In genomic region chr2:240182001-240182400, GRCh38 we compare ENCODE assay signal across 15 cellular contexts. TPM values are rescaled to one million over a fixed set of nuclear protein-coding genes. Genes with fewer than 3 reads are reported as not detected.
DNase-seq lines count a peak whose midpoint lies in the region; ATAC-seq and TF ChIP-seq lines count a peak whose summit lies in the region.
"Had no signal": no experiment of that assay in that cellular context is flagged by ENCODE, and none has a peak within 500 bp of the region (broad histone marks: within the 10 kb centered on the region; RNA-seq: fewer than 3 reads in every experiment).

No MANE protein-coding gene starts in this region.

- H3K9me3 Mint-ChIP-seq in natural killer cell treated with Interleukin-12 subunit alpha and Interleukin-12 subunit beta and Interleukin-15 and Interleukin-18, amount 100 ng/mL, for 72 hours = no peaks in the 10 kb centered on the region
- H3K9me3 Mint-ChIP-seq in natural killer cell (no peaks in the 10 kb centered on the region), endodermal cell (peaks cover 8% of the 10 kb centered on the region)
- H3K9me3 Mint-ChIP-seq: CD8-positive, alpha-beta T cell had no signal

- H3K4me3 ChIP-seq in endodermal cell (ENCODE audit: low read length) (no peak overlapping the region), aorta (ENCODE audit: low read length in 2 of 2) (no peak overlapping the region)
- H3K4me3 ChIP-seq: GM23248 had no signal

- no peak for ATAC-seq in natural killer cell treated with Interleukin-12 subunit alpha and Interleukin-12 subunit beta and Interleukin-15 and Interleukin-18, amount 100 ng/mL, for 72 hours
- no peak for ATAC-seq in natural killer cell
- no peak for ATAC-seq in aorta (ENCODE audit: low FRiP score)
- ATAC-seq in HG03039 (IDR thresholded peaks at IDR 0.05; ENCODE audit: unreplicated experiment) = no peak
- ATAC-seq in GM18505 (IDR thresholded peaks at IDR 0.05; ENCODE audit: unreplicated experiment) = no peak
- ATAC-seq: CD8-positive, alpha-beta T cell; HCT116 had no signal

- peak; percentile 26 for DNase-seq in natural killer cell treated with Interleukin-12 subunit alpha and Interleukin-12 subunit beta and Interleukin-15 and Interleukin-18, amount 100 ng/mL, for 72 hours (ENCODE audit: low spot score)
- DNase-seq in natural killer cell = no peak
- peak; percentile 27 for DNase-seq in endodermal cell
- DNase-seq in posterior vena cava (ENCODE audit: low spot score) = peak; percentile 53
- peak; percentile 5 to 27 for DNase-seq in aorta
- DNase-seq in NCI-H82 (lab: John Stamatoyannopoulos, UW) = no peak
- DNase-seq: Caco-2; CD8-positive, alpha-beta T cell; GM23248; IMR-90 had no signal

- TF ChIP-seq POLR2A in GM18505 (IDR thresholded peaks at IDR 0.05; ENCODE audit: borderline replicate concordance, extremely low read depth, insufficient read depth, insufficient read length) = no peak

- H3K9ac ChIP-seq in endodermal cell (ENCODE audit: extremely low read depth, low read length, poor library complexity, severe bottlenecking) = no peak overlapping the region
- H3K9ac ChIP-seq: GM23248 had no signal

- H3K36me3 Mint-ChIP-seq in natural killer cell treated with Interleukin-12 subunit alpha and Interleukin-12 subunit beta and Interleukin-15 and Interleukin-18, amount 100 ng/mL, for 72 hours = no peaks in the 10 kb centered on the region
- no peaks in the 10 kb centered on the region for H3K36me3 Mint-ChIP-seq in natural killer cell
- no peaks in the 10 kb centered on the region for H3K36me3 Mint-ChIP-seq in endodermal cell (ENCODE audit: low read depth)
- H3K36me3 Mint-ChIP-seq: CD14-positive monocyte; CD8-positive, alpha-beta T cell had no signal

- no peak overlapping the region for H3K27ac ChIP-seq in endodermal cell (ENCODE audit: low read depth, low read length)
- no peak overlapping the region for H3K27ac ChIP-seq in aorta (ENCODE audit: low read depth in 1 of 2, low read length in 2 of 2)
- H3K27ac ChIP-seq: GM23248 had no signal

- peaks cover 21 to 33% of the 10 kb centered on the region in 2 donors for H3K27me3 Mint-ChIP-seq in natural killer cell treated with Interleukin-12 subunit alpha and Interleukin-12 subunit beta and Interleukin-15 and Interleukin-18, amount 100 ng/mL, for 72 hours
- H3K27me3 Mint-ChIP-seq in natural killer cell (ENCODE audit: low read depth in 2 of 2) = peaks cover 18 to 45% of the 10 kb centered on the region in 2 donors
- H3K27me3 Mint-ChIP-seq in endodermal cell (ENCODE audit: insufficient read depth) = peaks cover 7% of the 10 kb centered on the region

- peaks cover 0 to 5% of the 10 kb centered on the region in 2 donors for H3K4me1 Mint-ChIP-seq in natural killer cell treated with Interleukin-12 subunit alpha and Interleukin-12 subunit beta and Interleukin-15 and Interleukin-18, amount 100 ng/mL, for 72 hours (ENCODE audit: low read depth in 2 of 2)
- H3K4me1 Mint-ChIP-seq in natural killer cell = no peaks in the 10 kb centered on the region
- no peaks in the 10 kb centered on the region for H3K4me1 Mint-ChIP-seq in endodermal cell
- H3K4me1 Mint-ChIP-seq: CD14-positive monocyte had no signal

- no peaks in the 10 kb centered on the region for H3K27me3 ChIP-seq in endodermal cell (ENCODE audit: control insufficient read depth, insufficient read depth, low read length, poor library complexity, severe bottlenecking)
- no peaks in the 10 kb centered on the region for H3K27me3 ChIP-seq in aorta (ENCODE audit: control insufficient read depth in 1 of 2, insufficient read depth in 2 of 2, low read length in 1 of 2)

- no peak for TF ChIP-seq CTCF in natural killer cell (IDR thresholded peaks at IDR 0.05)
- TF ChIP-seq CTCF in endodermal cell (conservative IDR thresholded peaks at IDR 0.05) = no peak

- intact Hi-C loops in natural killer cell (cut with micrococcal nuclease) = no loop called here
- intact Hi-C loops in posterior vena cava (cut with DNase I) = no loop called here
- intact Hi-C loops in aorta (cut with DNase I) = no loop called here

- no peaks in the 10 kb centered on the region for H3K4me1 ChIP-seq in endodermal cell (ENCODE audit: control insufficient read depth, insufficient read depth, low read length)
- no peaks in the 10 kb centered on the region for H3K4me1 ChIP-seq in aorta (ENCODE audit: control insufficient read depth in 1 of 2, insufficient read depth in 2 of 2, low read length in 2 of 2)
- H3K4me1 ChIP-seq: Caco-2 had no signal

- peak overlapping the region in 1 of 2 donors; percentile 25 for H3K27ac Mint-ChIP-seq in natural killer cell treated with Interleukin-12 subunit alpha and Interleukin-12 subunit beta and Interleukin-15 and Interleukin-18, amount 100 ng/mL, for 72 hours
- H3K27ac Mint-ChIP-seq in natural killer cell (no peak overlapping the region), endodermal cell (no peak overlapping the region)
- H3K27ac Mint-ChIP-seq: CD14-positive monocyte; CD8-positive, alpha-beta T cell had no signal

- H3K36me3 ChIP-seq in endodermal cell (ENCODE audit: control insufficient read depth, insufficient read depth, low read length) = no peaks in the 10 kb centered on the region
- H3K36me3 ChIP-seq in aorta (ENCODE audit: control insufficient read depth in 1 of 2, insufficient read depth in 2 of 2, low read length in 1 of 2) = no peaks in the 10 kb centered on the region

- H3K9me3 ChIP-seq in endodermal cell (ENCODE audit: control insufficient read depth, low read length) = no peaks in the 10 kb centered on the region
- no peaks in the 10 kb centered on the region for H3K9me3 ChIP-seq in aorta (ENCODE audit: control insufficient read depth, low read length)
- H3K9me3 ChIP-seq: Caco-2 had no signal

- H3K4me3 Mint-ChIP-seq in natural killer cell treated with Interleukin-12 subunit alpha and Interleukin-12 subunit beta and Interleukin-15 and Interleukin-18, amount 100 ng/mL, for 72 hours = no peak overlapping the region
- no peak overlapping the region for H3K4me3 Mint-ChIP-seq in natural killer cell
- no peak overlapping the region for H3K4me3 Mint-ChIP-seq in endodermal cell
- H3K4me3 Mint-ChIP-seq: CD14-positive monocyte; CD8-positive, alpha-beta T cell had no signal

- WGBS in endodermal cell (ENCODE audit: insufficient coverage in 1 of 2, insufficient read length in 1 of 2), 2 experiments = 88 to 89% methylated on average over 4 to 5 of the region's 5 CpGs
- 88 to 92% methylated on average over 5 of the region's 5 CpGs for WGBS in aorta, 2 donors

RNA-seq across cellular contexts. Expression of gene OTOS, which starts 41.5 kb away (rescaled TPM):
- total RNA-seq in natural killer cell treated with Interleukin-12 subunit alpha and Interleukin-12 subunit beta and Interleukin-15 and Interleukin-18, amount 100 ng/mL, for 72 hours = not detected
- not detected for total RNA-seq in natural killer cell
- not detected for total RNA-seq in endodermal cell
- polyA plus RNA-seq in endodermal cell (2013, experiment 1 of 2) = not detected
- not detected for polyA plus RNA-seq in endodermal cell (2013, experiment 2 of 2)
- total RNA-seq in posterior vena cava = not detected
- total RNA-seq in aorta = not detected
- polyA plus RNA-seq in aorta = not detected
- total RNA-seq: Caco-2; CD8-positive, alpha-beta T cell; GM23248; IMR-90 had no signal
- polyA plus RNA-seq: BJ, CD14-positive monocyte, GM23248 had no signal

RNA-seq across cellular contexts. Expression of gene COPS9, which starts 45.9 kb away (rescaled TPM):
- 100 to 1,000 TPM; 117 to 131 TPM for total RNA-seq in natural killer cell treated with Interleukin-12 subunit alpha and Interleukin-12 subunit beta and Interleukin-15 and Interleukin-18, amount 100 ng/mL, for 72 hours
- total RNA-seq in natural killer cell = 10 to 100 TPM; 51.5 to 76.5 (median 53.5) TPM
- total RNA-seq in endodermal cell = 100 to 1,000 TPM; 151 to 161 TPM
- polyA plus RNA-seq in endodermal cell (2013, experiment 1 of 2) = 175 TPM
- 183 TPM for polyA plus RNA-seq in endodermal cell (2013, experiment 2 of 2)
- 100 to 1,000 TPM in 1 of 2 donors, 10 to 100 TPM in 1; 93.3 to 127 TPM for total RNA-seq in posterior vena cava
- 10 to 100 TPM; 83.7 to 94.0 TPM for total RNA-seq in aorta
- polyA plus RNA-seq in aorta = 100 to 1,000 TPM; 415 to 787 TPM

Comparison
In these comparisons a context has a peak if more than half of its experiments do, and no peak if none do; other contexts are left out.
1. DNase-seq: peak in natural killer cell treated with Interleukin-12 subunit alpha and Interleukin-12 subunit beta and Interleukin-15 and Interleukin-18, amount 100 ng/mL, for 72 hours (single experiment), endodermal cell (single experiment), posterior vena cava (single experiment) and aorta (2 of 2); none in natural killer cell (single experiment) and NCI-H82 (single experiment).